ENCODE assay signal across 1 cellular context in genomic region chr4:107757293-107757692, GRCh38.
TF ChIP-seq lines count a peak whose summit lies in the region.

No MANE protein-coding gene starts in this region.

TF ChIP-seq in H1, 55 proteins besides CTCF, POLR2A, EP300 and RAD21:
- TF ChIP-seq RNF2 (IDR thresholded peaks at IDR 0.05; ENCODE audit: borderline replicate concordance, low read depth, low read length, missing control alignments, poor library complexity, severe bottlenecking), result no peak
TF ChIP-seq in H1: peak in this region for 0.
